In the genomic region with DNA sequence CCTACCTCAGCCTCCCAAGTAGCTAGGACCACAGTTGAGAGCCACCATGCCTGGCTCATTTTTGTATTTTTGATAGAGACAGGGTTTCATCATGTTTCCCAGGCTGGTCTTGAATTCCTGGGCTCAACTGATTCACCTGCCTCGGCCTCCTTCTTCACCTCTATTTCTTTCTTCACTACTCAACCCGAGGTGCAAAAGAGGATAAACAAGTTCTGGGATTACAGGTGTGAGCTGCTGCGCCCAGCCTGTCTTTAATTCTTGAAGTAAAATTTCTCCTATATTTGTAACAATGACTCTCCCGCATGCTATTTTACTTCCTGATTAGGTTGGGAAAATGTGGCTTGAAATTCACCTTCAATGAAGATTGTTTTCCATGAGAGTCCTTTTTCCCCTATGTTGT, we compare ENCODE assay signal across 16 cellular contexts. TPM values are rescaled to one million over a fixed set of nuclear protein-coding genes. Genes with fewer than 3 reads are reported as not detected.
DNase-seq lines count a peak whose midpoint lies in the region; ATAC-seq and TF ChIP-seq lines count a peak whose summit lies in the region.
"Had no signal": no experiment of that assay in that cellular context is flagged by ENCODE, and none has a peak within 500 bp of the region (broad histone marks: within the 10 kb centered on the region; RNA-seq: fewer than 3 reads in every experiment).

No MANE protein-coding gene starts in this region.

- H3K4me3 ChIP-seq in fibroblast of lung (replicated peaks in 1 of 4; ENCODE audit: control extremely low read depth in 1 of 4, insufficient read depth in 1 of 4, low read depth in 3 of 4, low read length in 4 of 4) (no peak overlapping the region), skeletal muscle tissue (ENCODE audit: low read length in 3 of 3) (no peak overlapping the region)
- H3K4me3 ChIP-seq: Peyer's patch, uterus had no signal

- H3K36me3 Mint-ChIP-seq in Calu3 (ENCODE audit: insufficient read depth, unreplicated experiment) (peaks cover 27% of the 10 kb centered on the region), T-helper 17 cell (ENCODE audit: low read depth) (no peaks in the 10 kb centered on the region)

- H3K4me3 Mint-ChIP-seq in Calu3 (ENCODE audit: low read depth, unreplicated experiment): peak overlapping the region; percentile 54
- H3K4me3 Mint-ChIP-seq in T-helper 17 cell: no peak overlapping the region
- H3K4me3 Mint-ChIP-seq: activated CD4-positive, alpha-beta memory T cell treated with anti-CD3 and anti-CD28 coated beads for 36 hours; activated T-cell treated with anti-CD3 and anti-CD28 coated beads, Interleukin-2, amount 50 U/mL, for 24 hours; nephron had no signal

- ATAC-seq in T-helper 17 cell (no peak), GM18519 (IDR thresholded peaks at IDR 0.05; ENCODE audit: low FRiP score, unreplicated experiment) (no peak), GM19035 (IDR thresholded peaks at IDR 0.05; ENCODE audit: unreplicated experiment) (no peak)
- no peak for ATAC-seq in stimulated activated naive CD8-positive, alpha-beta T cell treated with anti-CD3 and anti-CD28 coated beads, Interleukin-15, Interleukin-2, amounts not matched to agents 100 U/mL and 50 U/mL, for 24 hours

- H4K20me1 ChIP-seq in fibroblast of lung (ENCODE audit: control insufficient read depth, extremely low read depth, insufficient read depth, low read length): peaks cover 6% of the 10 kb centered on the region

- H3K9me3 ChIP-seq in T-helper 17 cell (ENCODE audit: control insufficient read depth, low read length, poor library complexity, severe bottlenecking) (no peaks in the 10 kb centered on the region), fibroblast of lung (ENCODE audit: control insufficient read depth, insufficient read depth, low read depth, low read length) (no peaks in the 10 kb centered on the region), skeletal muscle tissue (ENCODE audit: control insufficient read depth in 3 of 3, low read length in 3 of 3) (no peaks in the 10 kb centered on the region)
- H3K9me3 ChIP-seq: Peyer's patch, uterus had no signal

- no peak for DNase-seq in Calu3
- DNase-seq in T-helper 17 cell: no peak
- no peak for DNase-seq in fibroblast of lung (ENCODE audit: low read depth in 2 of 2)
- DNase-seq in stimulated activated naive CD8-positive, alpha-beta T cell treated with anti-CD3 and anti-CD28 coated beads, Interleukin-15, Interleukin-2, amounts not matched to agents 100 U/mL and 50 U/mL, for 24 hours: no peak
- DNase-seq: activated CD4-positive, alpha-beta memory T cell treated with anti-CD3 and anti-CD28 coated beads for 36 hours; activated naive CD4-positive, alpha-beta T cell treated with anti-CD3 and anti-CD28 coated beads, Interleukin-2, amount 50 U/mL, for 16 hours; activated T-cell treated with anti-CD3 and anti-CD28 coated beads, Interleukin-2, amount 50 U/mL, for 24 hours; H7; NCI-H1930; NCI-H345; Peyer's patch; uterus had no signal

- TF ChIP-seq CTCF in Calu3 (IDR thresholded peaks at IDR 0.05; ENCODE audit: unreplicated experiment): no peak
- TF ChIP-seq CTCF in fibroblast of lung (conservative IDR thresholded peaks at IDR 0.05 in 1 of 2, IDR thresholded peaks at IDR 0.05 in 1 of 2; ENCODE audit: low read depth in 1 of 2, low read length in 2 of 2): no peak

- H3K9ac ChIP-seq in fibroblast of lung (ENCODE audit: insufficient read depth, low read length) (no peak overlapping the region), skeletal muscle tissue (ENCODE audit: low read depth in 1 of 3, low read length in 3 of 3) (no peak overlapping the region)

- peaks cover 94% of the 10 kb centered on the region for H3K79me2 ChIP-seq in fibroblast of lung (ENCODE audit: control insufficient read depth, insufficient read depth, low read length)

- CTCF ChIA-PET in Calu3 (lab: Charles Lee): interaction anchor here (1.2 kb wide), 1 partner anchor 44 kb away, joined by 6 read pairs; no protein-coding TSS in a partner anchor

- H3K4me1 Mint-ChIP-seq in Calu3 (ENCODE audit: low read depth, unreplicated experiment): peaks cover 81% of the 10 kb centered on the region
- peaks cover 46% of the 10 kb centered on the region for H3K4me1 Mint-ChIP-seq in T-helper 17 cell

- H3K36me3 ChIP-seq in fibroblast of lung (ENCODE audit: control insufficient read depth, insufficient read depth, low read length): no peaks in the 10 kb centered on the region
- H3K36me3 ChIP-seq in skeletal muscle tissue (ENCODE audit: control insufficient read depth in 3 of 3, insufficient read depth in 3 of 3, low read length in 3 of 3): no peaks in the 10 kb centered on the region
- H3K36me3 ChIP-seq: Peyer's patch, uterus had no signal

- intact Hi-C loops in Calu3 (cut with micrococcal nuclease; ENCODE audit: unreplicated experiment): no loop called here

- H3K27me3 Mint-ChIP-seq in Calu3 (ENCODE audit: unreplicated experiment) (no peaks in the 10 kb centered on the region), T-helper 17 cell (no peaks in the 10 kb centered on the region)
- H3K27me3 Mint-ChIP-seq: activated CD4-positive, alpha-beta memory T cell treated with anti-CD3 and anti-CD28 coated beads for 36 hours; activated T-cell treated with anti-CD3 and anti-CD28 coated beads, Interleukin-2, amount 50 U/mL, for 24 hours had no signal

- H3K27ac Mint-ChIP-seq in Calu3 (ENCODE audit: unreplicated experiment) (peak overlapping the region; percentile 84), T-helper 17 cell (peak overlapping the region; percentile 71)
- H3K27ac Mint-ChIP-seq: activated CD4-positive, alpha-beta memory T cell treated with anti-CD3 and anti-CD28 coated beads for 36 hours; activated T-cell treated with anti-CD3 and anti-CD28 coated beads, Interleukin-2, amount 50 U/mL, for 24 hours; nephron had no signal

- H3K27ac ChIP-seq in fibroblast of lung (ENCODE audit: insufficient read depth, low read length): peak overlapping the region; percentile 13
- peak overlapping the region; percentile 17 for H3K27ac ChIP-seq in skeletal muscle tissue (ENCODE audit: low read depth, low read length)
- H3K27ac ChIP-seq: uterus had no signal

- H3K27me3 ChIP-seq in fibroblast of lung (ENCODE audit: control insufficient read depth, insufficient read depth, low read length) (no peaks in the 10 kb centered on the region), skeletal muscle tissue (ENCODE audit: control insufficient read depth in 3 of 3, insufficient read depth in 3 of 3, low read length in 3 of 3) (no peaks in the 10 kb centered on the region)
- H3K27me3 ChIP-seq: Peyer's patch, uterus had no signal

- BruUV-seq in Calu3 (replicated peaks; lab: Mats Ljungman, UMichigan): no TSS peak

- H3K4me1 ChIP-seq in fibroblast of lung (ENCODE audit: control insufficient read depth, extremely low read depth, insufficient read depth, low read length) (peaks cover 11% of the 10 kb centered on the region), skeletal muscle tissue (ENCODE audit: control insufficient read depth in 3 of 3, insufficient read depth in 3 of 3, low read length in 3 of 3) (peaks cover 18 to 41% (median 25%) of the 10 kb centered on the region in 3 donors)
- H3K4me1 ChIP-seq: uterus had no signal

- no peaks in the 10 kb centered on the region for H3K9me3 Mint-ChIP-seq in Calu3 (ENCODE audit: low read depth, unreplicated experiment)
- H3K9me3 Mint-ChIP-seq: activated CD4-positive, alpha-beta memory T cell treated with anti-CD3 and anti-CD28 coated beads for 36 hours; activated T-cell treated with anti-CD3 and anti-CD28 coated beads, Interleukin-2, amount 50 U/mL, for 24 hours; nephron had no signal

- no peak overlapping the region for H3K4me2 ChIP-seq in fibroblast of lung (ENCODE audit: extremely low read depth, insufficient read depth, low read length)

- no peak overlapping the region for H2AFZ ChIP-seq in fibroblast of lung (ENCODE audit: low read length)

RNA-seq across cellular contexts. Expression of a gene that starts 46.4 kb away (rescaled TPM):
- 342 and 395 TPM in 2 replicates for total RNA-seq in Calu3 (2022)
- 100 to 1,000 TPM; 303 TPM for total RNA-seq in T-helper 17 cell
- total RNA-seq in fibroblast of lung: 153 and 203 TPM in 2 replicates
- polyA plus RNA-seq in fibroblast of lung: 378 TPM in 2 replicates
- polyA plus RNA-seq in fibroblast of lung (2012): 255 and 278 TPM in 2 replicates
- polyA minus RNA-seq in fibroblast of lung (ENCODE audit: low replicate concordance): 43.3 and 57.6 TPM in 2 replicates
- 87.2 TPM for total RNA-seq in skeletal muscle tissue
